1 cellular context compared by ENCODE assay signal in genomic region chr6:43290905-43291355, GRCh38.
TF ChIP-seq lines count a peak whose summit lies in the region.

No MANE protein-coding gene starts in this region.

TF ChIP-seq in HepG2, 621 proteins besides CTCF, POLR2A, EP300 and RAD21 (continued from another document and continues in another):
- TF ChIP-seq ZNF318 (CRISPR knock-in tag; IDR thresholded peaks at IDR 0.05) (no peak), MAFF (IDR thresholded peaks at IDR 0.05; ENCODE audit: low read depth, low read length) (no peak), THAP11 (CRISPR knock-in tag; IDR thresholded peaks at IDR 0.05) (no peak; the same call in 1 of the 2 replicates), ZNF256 (CRISPR knock-in tag; conservative IDR thresholded peaks at IDR 0.05) (no peak), GABPB1 (CRISPR knock-in tag; IDR thresholded peaks at IDR 0.05) (0 out of 2 replicates have a peak, but pooled peaks have one; percentile 23), HNF4A (CRISPR knock-in tag; IDR thresholded peaks at IDR 0.05) (peak; percentile 98), HDAC1 (CRISPR knock-in tag; IDR thresholded peaks at IDR 0.05) (peak; percentile 59), SAFB2 (CRISPR knock-in tag; IDR thresholded peaks at IDR 0.05; ENCODE audit: borderline replicate concordance, low read depth) (no peak), NFAT5 (CRISPR knock-in tag; IDR thresholded peaks at IDR 0.05) (no peak), ZNF329 (CRISPR knock-in tag; IDR thresholded peaks at IDR 0.05; ENCODE audit: low read depth) (no peak), ZBTB3 (CRISPR knock-in tag; IDR thresholded peaks at IDR 0.05; ENCODE audit: borderline replicate concordance, low read depth) (no peak), CHCHD3 (CRISPR knock-in tag; IDR thresholded peaks at IDR 0.05) (no peak), ZSCAN31 (CRISPR knock-in tag; IDR thresholded peaks at IDR 0.05; ENCODE audit: low read depth) (peak; percentile 31; the same call in 1 of the 2 replicates), FOXK2 (IDR thresholded peaks at IDR 0.05) (peak; percentile 72; the same call in 1 of the 2 replicates), MLX (CRISPR knock-in tag; IDR thresholded peaks at IDR 0.05) (peak; percentile 24; the same call in 1 of the 2 replicates), ZNF350 (CRISPR knock-in tag; IDR thresholded peaks at IDR 0.05; ENCODE audit: borderline replicate concordance, low read depth) (0 out of 2 replicates have a peak, but pooled peaks have one; percentile 38), ETV5 (CRISPR knock-in tag; IDR thresholded peaks at IDR 0.05; ENCODE audit: borderline replicate concordance) (peak; percentile 13; the same call in 1 of the 2 replicates), ZNF205 (CRISPR knock-in tag; IDR thresholded peaks at IDR 0.05) (peak; percentile 79), YY1 (IDR thresholded peaks at IDR 0.05; ENCODE audit: insufficient read depth, insufficient replicate concordance, low read depth, low read length) (peak; percentile 72), FOXP1 (IDR thresholded peaks at IDR 0.05) (peak; percentile 44; the same call in 1 of the 2 replicates), FOXP1 (CRISPR knock-in tag; IDR thresholded peaks at IDR 0.05) (peak; percentile 71), HOXA3 (CRISPR knock-in tag; IDR thresholded peaks at IDR 0.05) (peak; percentile 86), KLF15 (CRISPR knock-in tag; IDR thresholded peaks at IDR 0.05; ENCODE audit: borderline replicate concordance) (no peak), ZHX1 (CRISPR knock-in tag; IDR thresholded peaks at IDR 0.05; ENCODE audit: low read depth) (peak; percentile 67; the same call in 1 of the 2 replicates), ZNF709 (CRISPR knock-in tag; IDR thresholded peaks at IDR 0.05) (no peak), GRHL1 (CRISPR knock-in tag; conservative IDR thresholded peaks at IDR 0.05) (no peak), ZNF333 (CRISPR knock-in tag; IDR thresholded peaks at IDR 0.05; ENCODE audit: borderline replicate concordance) (no peak), ZFX (CRISPR knock-in tag; IDR thresholded peaks at IDR 0.05; ENCODE audit: low read depth) (peak; percentile 89), NPAS2 (CRISPR knock-in tag; IDR thresholded peaks at IDR 0.05; ENCODE audit: borderline replicate concordance) (no peak), TOPORS (CRISPR knock-in tag; IDR thresholded peaks at IDR 0.05) (peak; percentile 32; the same call in 1 of the 2 replicates), ZNF282 (IDR thresholded peaks at IDR 0.05; ENCODE audit: partially characterized antibody) (no peak), ASH2L (IDR thresholded peaks at IDR 0.05; ENCODE audit: insufficient read length, low read depth, low read length) (peak; percentile 79), ZNF609 (CRISPR knock-in tag; IDR thresholded peaks at IDR 0.05; ENCODE audit: borderline replicate concordance) (no peak; the same call in 1 of the 2 replicates), SIX1 (CRISPR knock-in tag; IDR thresholded peaks at IDR 0.05; ENCODE audit: borderline replicate concordance) (peak; percentile 67; the same call in 1 of the 2 replicates), ZNF253 (CRISPR knock-in tag; IDR thresholded peaks at IDR 0.05; ENCODE audit: borderline replicate concordance) (peak; percentile 46; the same call in 1 of the 2 replicates)
